2 cellular contexts compared by ENCODE assay signal in the genomic region with DNA sequence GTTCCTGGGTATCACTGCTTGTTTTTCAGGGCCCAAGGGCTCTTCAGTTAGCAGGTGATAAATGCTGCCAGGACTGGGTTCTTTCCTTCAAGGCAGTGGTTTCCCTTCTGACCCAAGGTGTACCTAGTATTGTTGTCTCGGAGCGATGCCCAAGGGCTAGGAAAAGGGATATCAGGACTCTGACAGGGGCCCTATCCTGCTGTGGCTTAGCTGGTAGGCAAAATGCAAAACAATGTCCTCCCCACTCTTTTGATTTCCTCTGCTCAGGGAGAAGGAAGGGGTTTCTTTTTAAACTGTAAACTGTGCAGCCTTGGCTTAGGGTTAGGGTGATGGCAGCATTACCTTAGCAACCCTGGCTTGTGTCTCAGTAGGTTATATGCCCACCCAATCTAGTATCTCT.
TF ChIP-seq lines count a peak whose summit lies in the region.

No MANE protein-coding gene starts in this region.

TF ChIP-seq in WTC11, 78 proteins besides CTCF, POLR2A, EP300 and RAD21:
- TF ChIP-seq HMGA2 (CRISPR knock-in tag; IDR thresholded peaks at IDR 0.05), result no peak
- TF ChIP-seq, protein P1, sequence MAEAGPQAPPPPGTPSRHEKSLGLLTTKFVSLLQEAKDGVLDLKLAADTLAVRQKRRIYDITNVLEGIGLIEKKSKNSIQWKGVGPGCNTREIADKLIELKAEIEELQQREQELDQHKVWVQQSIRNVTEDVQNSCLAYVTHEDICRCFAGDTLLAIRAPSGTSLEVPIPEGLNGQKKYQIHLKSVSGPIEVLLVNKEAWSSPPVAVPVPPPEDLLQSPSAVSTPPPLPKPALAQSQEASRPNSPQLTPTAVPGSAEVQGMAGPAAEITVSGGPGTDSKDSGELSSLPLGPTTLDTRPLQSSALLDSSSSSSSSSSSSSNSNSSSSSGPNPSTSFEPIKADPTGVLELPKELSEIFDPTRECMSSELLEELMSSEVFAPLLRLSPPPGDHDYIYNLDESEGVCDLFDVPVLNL (CRISPR knock-in tag; IDR thresholded peaks at IDR 0.05; ENCODE audit: borderline replicate concordance, low read depth), result no peak
- no peak for TF ChIP-seq NR1H2 (CRISPR knock-in tag; IDR thresholded peaks at IDR 0.05)
- TF ChIP-seq MXD4 (CRISPR knock-in tag; IDR thresholded peaks at IDR 0.05; ENCODE audit: borderline replicate concordance), result no peak
- no peak for TF ChIP-seq ZNF219 (CRISPR knock-in tag; IDR thresholded peaks at IDR 0.05; ENCODE audit: borderline replicate concordance)
- TF ChIP-seq, protein P2, sequence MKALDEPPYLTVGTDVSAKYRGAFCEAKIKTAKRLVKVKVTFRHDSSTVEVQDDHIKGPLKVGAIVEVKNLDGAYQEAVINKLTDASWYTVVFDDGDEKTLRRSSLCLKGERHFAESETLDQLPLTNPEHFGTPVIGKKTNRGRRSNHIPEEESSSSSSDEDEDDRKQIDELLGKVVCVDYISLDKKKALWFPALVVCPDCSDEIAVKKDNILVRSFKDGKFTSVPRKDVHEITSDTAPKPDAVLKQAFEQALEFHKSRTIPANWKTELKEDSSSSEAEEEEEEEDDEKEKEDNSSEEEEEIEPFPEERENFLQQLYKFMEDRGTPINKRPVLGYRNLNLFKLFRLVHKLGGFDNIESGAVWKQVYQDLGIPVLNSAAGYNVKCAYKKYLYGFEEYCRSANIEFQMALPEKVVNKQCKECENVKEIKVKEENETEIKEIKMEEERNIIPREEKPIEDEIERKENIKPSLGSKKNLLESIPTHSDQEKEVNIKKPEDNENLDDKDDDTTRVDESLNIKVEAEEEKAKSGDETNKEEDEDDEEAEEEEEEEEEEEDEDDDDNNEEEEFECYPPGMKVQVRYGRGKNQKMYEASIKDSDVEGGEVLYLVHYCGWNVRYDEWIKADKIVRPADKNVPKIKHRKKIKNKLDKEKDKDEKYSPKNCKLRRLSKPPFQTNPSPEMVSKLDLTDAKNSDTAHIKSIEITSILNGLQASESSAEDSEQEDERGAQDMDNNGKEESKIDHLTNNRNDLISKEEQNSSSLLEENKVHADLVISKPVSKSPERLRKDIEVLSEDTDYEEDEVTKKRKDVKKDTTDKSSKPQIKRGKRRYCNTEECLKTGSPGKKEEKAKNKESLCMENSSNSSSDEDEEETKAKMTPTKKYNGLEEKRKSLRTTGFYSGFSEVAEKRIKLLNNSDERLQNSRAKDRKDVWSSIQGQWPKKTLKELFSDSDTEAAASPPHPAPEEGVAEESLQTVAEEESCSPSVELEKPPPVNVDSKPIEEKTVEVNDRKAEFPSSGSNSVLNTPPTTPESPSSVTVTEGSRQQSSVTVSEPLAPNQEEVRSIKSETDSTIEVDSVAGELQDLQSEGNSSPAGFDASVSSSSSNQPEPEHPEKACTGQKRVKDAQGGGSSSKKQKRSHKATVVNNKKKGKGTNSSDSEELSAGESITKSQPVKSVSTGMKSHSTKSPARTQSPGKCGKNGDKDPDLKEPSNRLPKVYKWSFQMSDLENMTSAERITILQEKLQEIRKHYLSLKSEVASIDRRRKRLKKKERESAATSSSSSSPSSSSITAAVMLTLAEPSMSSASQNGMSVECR (CRISPR knock-in tag; IDR thresholded peaks at IDR 0.05; ENCODE audit: borderline replicate concordance), result no peak
- no peak for TF ChIP-seq OVOL2 (CRISPR knock-in tag; IDR thresholded peaks at IDR 0.05; ENCODE audit: borderline replicate concordance)
- TF ChIP-seq, protein P3, sequence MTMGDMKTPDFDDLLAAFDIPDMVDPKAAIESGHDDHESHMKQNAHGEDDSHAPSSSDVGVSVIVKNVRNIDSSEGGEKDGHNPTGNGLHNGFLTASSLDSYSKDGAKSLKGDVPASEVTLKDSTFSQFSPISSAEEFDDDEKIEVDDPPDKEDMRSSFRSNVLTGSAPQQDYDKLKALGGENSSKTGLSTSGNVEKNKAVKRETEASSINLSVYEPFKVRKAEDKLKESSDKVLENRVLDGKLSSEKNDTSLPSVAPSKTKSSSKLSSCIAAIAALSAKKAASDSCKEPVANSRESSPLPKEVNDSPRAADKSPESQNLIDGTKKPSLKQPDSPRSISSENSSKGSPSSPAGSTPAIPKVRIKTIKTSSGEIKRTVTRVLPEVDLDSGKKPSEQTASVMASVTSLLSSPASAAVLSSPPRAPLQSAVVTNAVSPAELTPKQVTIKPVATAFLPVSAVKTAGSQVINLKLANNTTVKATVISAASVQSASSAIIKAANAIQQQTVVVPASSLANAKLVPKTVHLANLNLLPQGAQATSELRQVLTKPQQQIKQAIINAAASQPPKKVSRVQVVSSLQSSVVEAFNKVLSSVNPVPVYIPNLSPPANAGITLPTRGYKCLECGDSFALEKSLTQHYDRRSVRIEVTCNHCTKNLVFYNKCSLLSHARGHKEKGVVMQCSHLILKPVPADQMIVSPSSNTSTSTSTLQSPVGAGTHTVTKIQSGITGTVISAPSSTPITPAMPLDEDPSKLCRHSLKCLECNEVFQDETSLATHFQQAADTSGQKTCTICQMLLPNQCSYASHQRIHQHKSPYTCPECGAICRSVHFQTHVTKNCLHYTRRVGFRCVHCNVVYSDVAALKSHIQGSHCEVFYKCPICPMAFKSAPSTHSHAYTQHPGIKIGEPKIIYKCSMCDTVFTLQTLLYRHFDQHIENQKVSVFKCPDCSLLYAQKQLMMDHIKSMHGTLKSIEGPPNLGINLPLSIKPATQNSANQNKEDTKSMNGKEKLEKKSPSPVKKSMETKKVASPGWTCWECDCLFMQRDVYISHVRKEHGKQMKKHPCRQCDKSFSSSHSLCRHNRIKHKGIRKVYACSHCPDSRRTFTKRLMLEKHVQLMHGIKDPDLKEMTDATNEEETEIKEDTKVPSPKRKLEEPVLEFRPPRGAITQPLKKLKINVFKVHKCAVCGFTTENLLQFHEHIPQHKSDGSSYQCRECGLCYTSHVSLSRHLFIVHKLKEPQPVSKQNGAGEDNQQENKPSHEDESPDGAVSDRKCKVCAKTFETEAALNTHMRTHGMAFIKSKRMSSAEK (CRISPR knock-in tag; IDR thresholded peaks at IDR 0.05; ENCODE audit: borderline replicate concordance), result no peak
- TF ChIP-seq ZBTB21 (CRISPR knock-in tag; IDR thresholded peaks at IDR 0.05; ENCODE audit: borderline replicate concordance), result no peak
- no peak for TF ChIP-seq ATF1 (CRISPR knock-in tag; IDR thresholded peaks at IDR 0.05)
TF ChIP-seq in WTC11: peak in this region for 0.

TF ChIP-seq in H1, 55 proteins besides CTCF, POLR2A, EP300 and RAD21:
- no peak for TF ChIP-seq PHF8 (conservative IDR thresholded peaks at IDR 0.05; ENCODE audit: low read depth, low read length)
- no peak for TF ChIP-seq SUZ12 (IDR thresholded peaks at IDR 0.05; ENCODE audit: low read length)
- no peak for TF ChIP-seq ZNF274 (IDR thresholded peaks at IDR 0.05; ENCODE audit: borderline replicate concordance, extremely low read depth, low read length)
- no peak for TF ChIP-seq FOSL1 (IDR thresholded peaks at IDR 0.05; ENCODE audit: insufficient read depth, low read depth, low read length)
- no peak for TF ChIP-seq TBP (IDR thresholded peaks at IDR 0.05; ENCODE audit: low read depth, low read length)
- no peak for TF ChIP-seq TCF12 (IDR thresholded peaks at IDR 0.05; ENCODE audit: low read depth, low read length)
- no peak for TF ChIP-seq CEBPB (IDR thresholded peaks at IDR 0.05; ENCODE audit: low read depth, low read length)
- no peak for TF ChIP-seq MAFK (IDR thresholded peaks at IDR 0.05; ENCODE audit: low read depth, low read length)
- no peak for TF ChIP-seq SP2 (IDR thresholded peaks at IDR 0.05; ENCODE audit: low read length)
- TF ChIP-seq SIN3A (conservative IDR thresholded peaks at IDR 0.05 in 1 of 2, IDR thresholded peaks at IDR 0.05 in 1 of 2; ENCODE audit: low read depth in 1 of 2, low read length in 2 of 2), result no peak
- TF ChIP-seq TAF1 (IDR thresholded peaks at IDR 0.05; ENCODE audit: low read depth, low read length), result no peak
TF ChIP-seq in H1: peak in this region for 0.
